In the genomic region with DNA sequence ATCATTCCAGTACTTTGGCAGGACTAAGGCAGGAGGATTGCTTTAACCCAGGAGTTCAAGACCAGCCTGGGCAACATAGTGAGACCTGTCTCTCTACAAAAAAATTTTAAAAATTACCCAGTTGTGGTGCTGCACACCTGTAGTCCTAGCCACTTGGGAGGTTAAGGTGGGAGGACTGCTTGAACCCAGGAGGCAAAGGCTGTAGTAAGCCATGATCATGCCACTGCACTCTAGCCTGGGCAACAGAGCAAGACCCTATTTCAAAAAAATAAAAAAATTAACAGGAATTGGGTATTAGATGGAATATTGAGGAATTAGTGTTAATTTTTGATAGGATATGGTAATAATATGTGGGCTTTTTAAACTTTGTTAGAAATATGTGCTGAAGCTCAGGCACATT, we compare ENCODE assay signal across 11 cellular contexts.
"Had no signal": no experiment of that assay in that cellular context is flagged by ENCODE, and none has a peak within 500 bp of the region (broad histone marks: within the 10 kb centered on the region; RNA-seq: fewer than 3 reads in every experiment).

No MANE protein-coding gene starts in this region.

- H3K27ac Mint-ChIP-seq: GM23338, HFFc6 had no signal

- H3K4me1 ChIP-seq: HAP-1 had no signal

- H3K4me3 Mint-ChIP-seq: GM23338, H9, HFFc6 had no signal

- H3K9me3 ChIP-seq: HAP-1 had no signal

- FAIRE-seq: H1, H54 had no signal

- H3K27ac ChIP-seq: GM23248 had no signal

- ATAC-seq: GM23338, HCT116 had no signal

- H2AFZ ChIP-seq: GM23248, GM23338 had no signal

- H3K4me1 Mint-ChIP-seq: GM23338, H9 had no signal

- H3K4me2 ChIP-seq: GM23338 had no signal

- H3K4me3 ChIP-seq: GM23248, GM23338, HAP-1 had no signal

- H3K9me3 Mint-ChIP-seq: GM23338, H9, HFFc6 had no signal

- H3K9ac ChIP-seq: GM23248 had no signal

- DNase-seq: GM23248, GOT3, H7, H9, HCEC 1CT, HFFc6 had no signal
